Comparison of ENCODE assay signal across 5 cellular contexts in genomic region chr22:36229649-36230048, GRCh38. TPM values are rescaled to one million over a fixed set of nuclear protein-coding genes. Genes with fewer than 3 reads are reported as not detected.
"Had no signal": no experiment of that assay in that cellular context is flagged by ENCODE, and none has a peak within 500 bp of the region (broad histone marks: within the 10 kb centered on the region; RNA-seq: fewer than 3 reads in every experiment).

No MANE protein-coding gene starts in this region.

RNA-seq across cellular contexts. Expression of gene APOL4, which starts 28.0 kb away (rescaled TPM):
- total RNA-seq: HT-29, IMR-90, NCI-H460, PC-9, RPMI7951 had no signal
